ENCODE assay signal across 1 cellular context in the genomic region with DNA sequence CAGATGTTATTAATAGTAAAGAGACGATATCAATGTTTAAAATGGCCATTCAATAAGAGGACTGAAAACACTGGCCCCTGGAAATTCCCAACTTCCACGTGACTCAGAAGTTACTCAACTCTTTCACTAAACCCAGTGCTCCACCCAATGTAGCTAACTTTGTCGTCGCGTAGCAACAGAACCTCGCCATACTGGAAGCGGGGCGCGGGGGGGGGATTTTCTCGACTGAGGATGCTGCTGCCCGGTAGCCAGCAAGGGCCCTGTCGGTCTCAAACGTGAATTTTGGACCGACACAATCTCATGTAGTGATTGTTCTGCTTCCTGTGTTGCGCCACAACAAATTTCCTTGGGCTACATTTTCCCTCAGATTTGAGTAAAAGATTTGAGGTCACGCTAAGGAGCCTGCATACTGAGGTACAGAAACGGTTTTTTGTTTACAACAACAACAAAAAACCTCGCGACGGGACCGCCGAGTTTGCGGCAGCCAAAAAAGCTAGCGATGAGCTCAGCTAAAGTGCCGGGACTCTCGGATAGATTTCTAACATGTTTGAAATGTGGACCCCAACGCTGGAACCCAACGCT.
TF ChIP-seq lines count a peak whose summit lies in the region.

No MANE protein-coding gene starts in this region.

TF ChIP-seq in SK-N-SH, 30 proteins besides CTCF, POLR2A, EP300 and RAD21 (continued from another document):
- TF ChIP-seq, protein P1, sequence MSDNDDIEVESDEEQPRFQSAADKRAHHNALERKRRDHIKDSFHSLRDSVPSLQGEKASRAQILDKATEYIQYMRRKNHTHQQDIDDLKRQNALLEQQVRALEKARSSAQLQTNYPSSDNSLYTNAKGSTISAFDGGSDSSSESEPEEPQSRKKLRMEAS (IDR thresholded peaks at IDR 0.05; ENCODE audit: low read depth), result peak; percentile 69
- TF ChIP-seq POLR2AphosphoS5 (IDR thresholded peaks at IDR 0.05; ENCODE audit: low read depth, low read length), result peak; percentile 12; the same call in 1 of the 2 replicates
- TF ChIP-seq YY1 (IDR thresholded peaks at IDR 0.05; ENCODE audit: low read depth), result peak; percentile 36; the same call in 1 of the 2 replicates
- TF ChIP-seq, protein P2, sequence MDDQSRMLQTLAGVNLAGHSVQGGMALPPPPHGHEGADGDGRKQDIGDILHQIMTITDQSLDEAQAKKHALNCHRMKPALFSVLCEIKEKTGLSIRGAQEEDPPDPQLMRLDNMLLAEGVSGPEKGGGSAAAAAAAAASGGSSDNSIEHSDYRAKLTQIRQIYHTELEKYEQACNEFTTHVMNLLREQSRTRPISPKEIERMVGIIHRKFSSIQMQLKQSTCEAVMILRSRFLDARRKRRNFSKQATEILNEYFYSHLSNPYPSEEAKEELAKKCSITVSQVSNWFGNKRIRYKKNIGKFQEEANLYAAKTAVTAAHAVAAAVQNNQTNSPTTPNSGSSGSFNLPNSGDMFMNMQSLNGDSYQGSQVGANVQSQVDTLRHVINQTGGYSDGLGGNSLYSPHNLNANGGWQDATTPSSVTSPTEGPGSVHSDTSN (IDR thresholded peaks at IDR 0.05), result 0 out of 2 replicates have a peak, but pooled peaks have one; percentile 6
- TF ChIP-seq NRF1 (IDR thresholded peaks at IDR 0.05; ENCODE audit: low read depth, low read length), result no peak
- peak; percentile 33; the same call in 1 of the 2 replicates for TF ChIP-seq TAF1 (IDR thresholded peaks at IDR 0.05; ENCODE audit: borderline replicate concordance, low read depth, low read length)
- TF ChIP-seq, protein P3, sequence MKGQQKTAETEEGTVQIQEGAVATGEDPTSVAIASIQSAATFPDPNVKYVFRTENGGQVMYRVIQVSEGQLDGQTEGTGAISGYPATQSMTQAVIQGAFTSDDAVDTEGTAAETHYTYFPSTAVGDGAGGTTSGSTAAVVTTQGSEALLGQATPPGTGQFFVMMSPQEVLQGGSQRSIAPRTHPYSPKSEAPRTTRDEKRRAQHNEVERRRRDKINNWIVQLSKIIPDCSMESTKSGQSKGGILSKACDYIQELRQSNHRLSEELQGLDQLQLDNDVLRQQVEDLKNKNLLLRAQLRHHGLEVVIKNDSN (IDR thresholded peaks at IDR 0.05; ENCODE audit: borderline replicate concordance, low read depth), result peak; percentile 76; the same call in 1 of the 2 replicates
